8 cellular contexts compared by ENCODE assay signal in the genomic region with DNA sequence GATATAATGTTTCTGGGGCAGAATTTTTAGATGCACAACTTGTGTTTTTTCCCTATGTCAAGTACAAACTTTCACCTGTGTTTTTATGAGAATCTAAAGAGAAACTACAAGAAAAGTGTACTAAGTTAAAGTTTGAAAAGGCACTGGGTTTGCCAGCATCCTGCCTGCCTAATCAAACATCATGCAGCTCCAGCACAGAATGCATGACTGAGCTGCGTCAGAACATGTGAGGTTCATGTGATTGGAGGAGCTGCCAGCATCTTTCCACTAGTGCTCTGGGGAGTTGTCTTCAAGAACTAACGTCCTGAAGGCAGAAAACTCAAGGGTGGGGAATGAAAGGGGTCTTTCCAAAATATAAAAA. TPM values are rescaled to one million over a fixed set of nuclear protein-coding genes. Genes with fewer than 3 reads are reported as not detected.
DNase-seq lines count a peak whose midpoint lies in the region; ATAC-seq and TF ChIP-seq lines count a peak whose summit lies in the region.

No MANE protein-coding gene starts in this region.

- H3K4me1 ChIP-seq in heart left ventricle (peaks cover 0 to 23% (median 14%) of the 10 kb centered on the region in 12 donors), aorta (ENCODE audit: control insufficient read depth in 1 of 2, insufficient read depth in 2 of 2, low read length in 2 of 2) (no peaks in the 10 kb centered on the region)

- TF ChIP-seq POLR2A in heart left ventricle (IDR thresholded peaks at IDR 0.05), result no peak

- H3K27ac ChIP-seq in heart left ventricle (peak overlapping the region in 3 of 12 donors; percentile 21 to 45 (median 23)), aorta (ENCODE audit: low read depth in 1 of 2, low read length in 2 of 2) (no peak overlapping the region)

- WGBS in heart left ventricle, 4 donors, result 18 to 30% (median 23%) methylated on average over 2 of the region's 2 CpGs
- 1 to 2% methylated on average over 2 of the region's 2 CpGs for WGBS in aorta, 2 donors

- H3K9me3 ChIP-seq in heart left ventricle, result no peaks in the 10 kb centered on the region
- H3K9me3 ChIP-seq in aorta (ENCODE audit: control insufficient read depth, low read length), result no peaks in the 10 kb centered on the region

- TF ChIP-seq CTCF in heart left ventricle (IDR thresholded peaks at IDR 0.05), result no peak

- H3K4me3 ChIP-seq in heart left ventricle, result no peak overlapping the region
- H3K4me3 ChIP-seq in aorta (ENCODE audit: low read length in 2 of 2), result no peak overlapping the region

- peak; percentile 43 for DNase-seq in stimulated activated CD4-positive, alpha-beta T cell treated with anti-CD3 and anti-CD28 coated beads, Interleukin-15, amount 100 ng/mL, for 24 hours
- no peak for DNase-seq in stimulated activated CD4-positive, alpha-beta T cell treated with anti-CD3 and anti-CD28 coated beads, Interleukin-12 subunit alpha, Interleukin-12 subunit beta, amount 100 ng/mL, for 4 hours
- DNase-seq in activated CD4-positive, alpha-beta T cell treated with anti-CD3 and anti-CD28 coated beads, Interleukin-2, amount 50 U/mL, for 1 hour, result peak; percentile 23
- peak in 3 of 5 donors; percentile 32 to 45 (median 36) for DNase-seq in heart left ventricle
- DNase-seq in aorta, result no peak
- DNase-seq in NCI-H774 (lab: John Stamatoyannopoulos, UW), result no peak
- DNase-seq in NCI-H187 treated with DMSO at 0.1 percent for 48 hours (lab: John Stamatoyannopoulos, UW), result no peak

- intact Hi-C loops in heart left ventricle (cut with DNase I) (loop anchor here in 2 of 10 donors (5.0 to 10.0 kb wide), 2 partner anchors 81 to 238 kb away; no protein-coding TSS in a partner anchor), aorta (cut with DNase I) (no loop called here)

- ATAC-seq in HG03045 (IDR thresholded peaks at IDR 0.05; ENCODE audit: unreplicated experiment) (peak; percentile 41), heart left ventricle (peak; percentile 47 to 83 (median 69)), aorta (ENCODE audit: low FRiP score) (peak; percentile 81)

- H3K36me3 ChIP-seq in heart left ventricle, result no peaks in the 10 kb centered on the region
- no peaks in the 10 kb centered on the region for H3K36me3 ChIP-seq in aorta (ENCODE audit: control insufficient read depth in 1 of 2, insufficient read depth in 2 of 2, low read length in 1 of 2)

- H3K27me3 ChIP-seq in heart left ventricle, result no peaks in the 10 kb centered on the region
- no peaks in the 10 kb centered on the region for H3K27me3 ChIP-seq in aorta (ENCODE audit: control insufficient read depth in 1 of 2, insufficient read depth in 2 of 2, low read length in 1 of 2)

RNA-seq across cellular contexts. Expression of gene RIC1, which starts 46.1 kb away (rescaled TPM):
- total RNA-seq in heart left ventricle (10 to 100 TPM in 4 of 9 donors, 1 to 10 TPM in 5; 7.0 to 14.4 (median 9.7) TPM), aorta (10 to 100 TPM; 27.7 to 36.7 TPM)
- polyA plus RNA-seq in heart left ventricle (1 to 10 TPM; 2.4 to 7.8 TPM), aorta (1 to 10 TPM; 3.0 to 6.9 TPM)

Comparison
In these comparisons a context has a peak if more than half of its experiments do, and no peak if none do; other contexts are left out.
1. DNase-seq: peak in stimulated activated CD4-positive, alpha-beta T cell treated with anti-CD3 and anti-CD28 coated beads, Interleukin-15, amount 100 ng/mL, for 24 hours (single experiment), activated CD4-positive, alpha-beta T cell treated with anti-CD3 and anti-CD28 coated beads, Interleukin-2, amount 50 U/mL, for 1 hour (single experiment) and heart left ventricle (3 of 5); none in stimulated activated CD4-positive, alpha-beta T cell treated with anti-CD3 and anti-CD28 coated beads, Interleukin-12 subunit alpha, Interleukin-12 subunit beta, amount 100 ng/mL, for 4 hours (single experiment), aorta (0 of 2), NCI-H774 (single experiment) and NCI-H187 treated with DMSO at 0.1 percent for 48 hours (single experiment).
2. Peak in every context shown above with its lines, with median percentiles within 50 percentile points of each other: ATAC-seq.